Comparison of ENCODE assay signal across 8 cellular contexts in the genomic region with DNA sequence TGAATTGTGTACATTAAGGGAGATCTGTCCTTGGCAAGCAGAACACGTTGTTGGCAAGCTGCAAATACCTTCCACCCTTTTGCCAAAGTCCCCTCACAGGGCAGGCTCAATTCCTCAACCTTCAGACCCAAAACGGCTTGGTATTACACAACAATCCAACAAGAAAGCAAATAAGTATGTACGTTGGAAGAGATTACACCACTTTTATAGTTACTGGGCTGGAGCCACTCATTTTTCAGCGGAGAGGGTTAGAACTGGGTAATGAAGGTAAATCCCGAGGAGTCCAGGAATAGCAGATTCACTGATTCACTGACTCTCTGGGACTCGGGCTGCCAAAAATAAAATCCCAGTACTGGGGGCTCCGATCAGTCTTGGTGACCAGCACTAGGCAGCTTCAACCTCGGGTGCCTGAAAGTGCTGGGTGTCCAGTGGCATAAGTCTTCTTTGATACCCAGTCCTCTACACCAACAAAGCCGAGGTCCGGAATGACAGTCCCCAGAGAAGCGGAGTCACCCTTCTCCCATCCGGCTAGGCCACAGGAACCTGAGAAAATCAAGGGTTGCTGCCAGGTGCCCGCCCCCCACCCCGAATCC. TPM values are rescaled to one million over a fixed set of nuclear protein-coding genes. Genes with fewer than 3 reads are reported as not detected.
A peak's percentile ranks its signal among the peaks of the same experiment; 100 is the strongest.
DNase-seq lines count a peak whose midpoint lies in the region; ATAC-seq, FAIRE-seq and TF ChIP-seq lines count a peak whose summit lies in the region.

No MANE protein-coding gene starts in this region.

- DNase-seq in GM10248 (ENCODE audit: extremely low spot score) (peak; percentile 29), fibroblast of the conjunctiva (ENCODE audit: low read depth) (peak; percentile 1), frontal cortex (ENCODE audit: low spot score in 2 of 2) (no peak), germinal center (ENCODE audit: low spot score) (no peak)
- DNase-seq in stimulated activated naive CD4-positive, alpha-beta T cell (lab: John Stamatoyannopoulos, UW), result no peak

- peak overlapping the region; percentile 75 to 80 for H3K4me3 ChIP-seq in neutrophil (ENCODE audit: low read depth in 1 of 2, low read length in 1 of 2)

- ATAC-seq in HG02642 (IDR thresholded peaks at IDR 0.05; ENCODE audit: poor library complexity, unreplicated experiment), result peak; percentile 25
- ATAC-seq in SK-N-SH treated with all-trans-retinoic acid at 6 μM for 48 hours, result peak; percentile 58

- POLR2A ChIA-PET in GM10248 (lab: Yijun Ruan, JAX), result interaction anchor here (0.6 kb wide), 1 partner anchor 282 kb away, joined by 6 read pairs; no protein-coding TSS in a partner anchor

- H3K4me1 ChIP-seq in neutrophil (ENCODE audit: control insufficient read depth in 1 of 2, insufficient read depth in 1 of 2, low read depth in 1 of 2, low read length in 1 of 2), result peaks cover 9 to 14% of the 10 kb centered on the region in 2 experiments

- no peaks in the 10 kb centered on the region for H3K9me3 ChIP-seq in neutrophil

- no peak for TF ChIP-seq CTCF in GM10248 (IDR thresholded peaks at IDR 0.05; ENCODE audit: control extremely low read depth, extremely low read depth, low read depth, missing control alignments)
- no peak for TF ChIP-seq CTCF in neutrophil (IDR thresholded peaks at IDR 0.05)

- H3K36me3 ChIP-seq in neutrophil, result peaks cover 27% of the 10 kb centered on the region

- H3K27me3 ChIP-seq in neutrophil, result no peaks in the 10 kb centered on the region

- FAIRE-seq in frontal cortex (lab: Jason Lieb, UNC), result no peak

- H3K27ac ChIP-seq in neutrophil, result no peak overlapping the region

- CTCF ChIA-PET in GM10248 (lab: Yijun Ruan, JAX), result interaction anchor here (1.3 kb wide), 1 partner anchor 38 kb away, joined by 4 read pairs; a partner anchor contains a TSS

TF ChIP-seq in SK-N-SH treated with all-trans-retinoic acid at 6 μM for 48 hours, 23 proteins besides CTCF, POLR2A, EP300 and RAD21:
- TF ChIP-seq TCF4 (CRISPR knock-in tag; IDR thresholded peaks at IDR 0.05; ENCODE audit: borderline replicate concordance) (no peak), ZC3H10 (CRISPR knock-in tag; IDR thresholded peaks at IDR 0.05) (no peak), CSDC2 (CRISPR knock-in tag; IDR thresholded peaks at IDR 0.05) (no peak), ZFP30 (CRISPR knock-in tag; IDR thresholded peaks at IDR 0.05) (no peak), ESRRG (CRISPR knock-in tag; IDR thresholded peaks at IDR 0.05) (no peak), ZNF70 (CRISPR knock-in tag; IDR thresholded peaks at IDR 0.05) (no peak), ZNF565 (CRISPR knock-in tag; conservative IDR thresholded peaks at IDR 0.05; ENCODE audit: low read depth) (no peak), GLIS3 (CRISPR knock-in tag; IDR thresholded peaks at IDR 0.05) (no peak), SNAI2 (CRISPR knock-in tag; IDR thresholded peaks at IDR 0.05) (no peak), PPARA (CRISPR knock-in tag; IDR thresholded peaks at IDR 0.05; ENCODE audit: borderline replicate concordance) (no peak), TOX (CRISPR knock-in tag; IDR thresholded peaks at IDR 0.05; ENCODE audit: borderline replicate concordance) (no peak), OSR1 (CRISPR knock-in tag; IDR thresholded peaks at IDR 0.05) (no peak), ZNF8 (CRISPR knock-in tag; IDR thresholded peaks at IDR 0.05) (no peak), RARB (CRISPR knock-in tag; IDR thresholded peaks at IDR 0.05) (no peak), ARNTL (CRISPR knock-in tag; IDR thresholded peaks at IDR 0.05; ENCODE audit: borderline replicate concordance, low read depth) (no peak)
- TF ChIP-seq, protein P1, sequence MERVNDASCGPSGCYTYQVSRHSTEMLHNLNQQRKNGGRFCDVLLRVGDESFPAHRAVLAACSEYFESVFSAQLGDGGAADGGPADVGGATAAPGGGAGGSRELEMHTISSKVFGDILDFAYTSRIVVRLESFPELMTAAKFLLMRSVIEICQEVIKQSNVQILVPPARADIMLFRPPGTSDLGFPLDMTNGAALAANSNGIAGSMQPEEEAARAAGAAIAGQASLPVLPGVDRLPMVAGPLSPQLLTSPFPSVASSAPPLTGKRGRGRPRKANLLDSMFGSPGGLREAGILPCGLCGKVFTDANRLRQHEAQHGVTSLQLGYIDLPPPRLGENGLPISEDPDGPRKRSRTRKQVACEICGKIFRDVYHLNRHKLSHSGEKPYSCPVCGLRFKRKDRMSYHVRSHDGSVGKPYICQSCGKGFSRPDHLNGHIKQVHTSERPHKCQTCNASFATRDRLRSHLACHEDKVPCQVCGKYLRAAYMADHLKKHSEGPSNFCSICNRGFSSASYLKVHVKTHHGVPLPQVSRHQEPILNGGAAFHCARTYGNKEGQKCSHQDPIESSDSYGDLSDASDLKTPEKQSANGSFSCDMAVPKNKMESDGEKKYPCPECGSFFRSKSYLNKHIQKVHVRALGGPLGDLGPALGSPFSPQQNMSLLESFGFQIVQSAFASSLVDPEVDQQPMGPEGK (CRISPR knock-in tag; IDR thresholded peaks at IDR 0.05; ENCODE audit: borderline replicate concordance), result no peak
- TF ChIP-seq, protein P2, sequence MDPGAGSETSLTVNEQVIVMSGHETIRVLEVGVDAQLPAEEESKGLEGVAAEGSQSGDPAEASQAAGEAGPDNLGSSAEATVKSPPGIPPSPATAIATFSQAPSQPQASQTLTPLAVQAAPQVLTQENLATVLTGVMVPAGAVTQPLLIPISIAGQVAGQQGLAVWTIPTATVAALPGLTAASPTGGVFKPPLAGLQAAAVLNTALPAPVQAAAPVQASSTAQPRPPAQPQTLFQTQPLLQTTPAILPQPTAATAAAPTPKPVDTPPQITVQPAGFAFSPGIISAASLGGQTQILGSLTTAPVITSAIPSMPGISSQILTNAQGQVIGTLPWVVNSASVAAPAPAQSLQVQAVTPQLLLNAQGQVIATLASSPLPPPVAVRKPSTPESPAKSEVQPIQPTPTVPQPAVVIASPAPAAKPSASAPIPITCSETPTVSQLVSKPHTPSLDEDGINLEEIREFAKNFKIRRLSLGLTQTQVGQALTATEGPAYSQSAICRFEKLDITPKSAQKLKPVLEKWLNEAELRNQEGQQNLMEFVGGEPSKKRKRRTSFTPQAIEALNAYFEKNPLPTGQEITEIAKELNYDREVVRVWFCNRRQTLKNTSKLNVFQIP (CRISPR knock-in tag; IDR thresholded peaks at IDR 0.05; ENCODE audit: borderline replicate concordance, low read depth), result no peak
- TF ChIP-seq, protein P3, sequence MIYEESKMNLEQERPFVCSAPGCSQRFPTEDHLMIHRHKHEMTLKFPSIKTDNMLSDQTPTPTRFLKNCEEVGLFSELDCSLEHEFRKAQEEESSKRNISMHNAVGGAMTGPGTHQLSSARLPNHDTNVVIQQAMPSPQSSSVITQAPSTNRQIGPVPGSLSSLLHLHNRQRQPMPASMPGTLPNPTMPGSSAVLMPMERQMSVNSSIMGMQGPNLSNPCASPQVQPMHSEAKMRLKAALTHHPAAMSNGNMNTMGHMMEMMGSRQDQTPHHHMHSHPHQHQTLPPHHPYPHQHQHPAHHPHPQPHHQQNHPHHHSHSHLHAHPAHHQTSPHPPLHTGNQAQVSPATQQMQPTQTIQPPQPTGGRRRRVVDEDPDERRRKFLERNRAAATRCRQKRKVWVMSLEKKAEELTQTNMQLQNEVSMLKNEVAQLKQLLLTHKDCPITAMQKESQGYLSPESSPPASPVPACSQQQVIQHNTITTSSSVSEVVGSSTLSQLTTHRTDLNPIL (CRISPR knock-in tag; IDR thresholded peaks at IDR 0.05; ENCODE audit: low read depth), result no peak
- TF ChIP-seq, protein P4, sequence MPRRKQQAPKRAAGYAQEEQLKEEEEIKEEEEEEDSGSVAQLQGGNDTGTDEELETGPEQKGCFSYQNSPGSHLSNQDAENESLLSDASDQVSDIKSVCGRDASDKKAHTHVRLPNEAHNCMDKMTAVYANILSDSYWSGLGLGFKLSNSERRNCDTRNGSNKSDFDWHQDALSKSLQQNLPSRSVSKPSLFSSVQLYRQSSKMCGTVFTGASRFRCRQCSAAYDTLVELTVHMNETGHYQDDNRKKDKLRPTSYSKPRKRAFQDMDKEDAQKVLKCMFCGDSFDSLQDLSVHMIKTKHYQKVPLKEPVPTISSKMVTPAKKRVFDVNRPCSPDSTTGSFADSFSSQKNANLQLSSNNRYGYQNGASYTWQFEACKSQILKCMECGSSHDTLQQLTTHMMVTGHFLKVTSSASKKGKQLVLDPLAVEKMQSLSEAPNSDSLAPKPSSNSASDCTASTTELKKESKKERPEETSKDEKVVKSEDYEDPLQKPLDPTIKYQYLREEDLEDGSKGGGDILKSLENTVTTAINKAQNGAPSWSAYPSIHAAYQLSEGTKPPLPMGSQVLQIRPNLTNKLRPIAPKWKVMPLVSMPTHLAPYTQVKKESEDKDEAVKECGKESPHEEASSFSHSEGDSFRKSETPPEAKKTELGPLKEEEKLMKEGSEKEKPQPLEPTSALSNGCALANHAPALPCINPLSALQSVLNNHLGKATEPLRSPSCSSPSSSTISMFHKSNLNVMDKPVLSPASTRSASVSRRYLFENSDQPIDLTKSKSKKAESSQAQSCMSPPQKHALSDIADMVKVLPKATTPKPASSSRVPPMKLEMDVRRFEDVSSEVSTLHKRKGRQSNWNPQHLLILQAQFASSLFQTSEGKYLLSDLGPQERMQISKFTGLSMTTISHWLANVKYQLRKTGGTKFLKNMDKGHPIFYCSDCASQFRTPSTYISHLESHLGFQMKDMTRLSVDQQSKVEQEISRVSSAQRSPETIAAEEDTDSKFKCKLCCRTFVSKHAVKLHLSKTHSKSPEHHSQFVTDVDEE (CRISPR knock-in tag; IDR thresholded peaks at IDR 0.05), result no peak
- TF ChIP-seq, protein P5, sequence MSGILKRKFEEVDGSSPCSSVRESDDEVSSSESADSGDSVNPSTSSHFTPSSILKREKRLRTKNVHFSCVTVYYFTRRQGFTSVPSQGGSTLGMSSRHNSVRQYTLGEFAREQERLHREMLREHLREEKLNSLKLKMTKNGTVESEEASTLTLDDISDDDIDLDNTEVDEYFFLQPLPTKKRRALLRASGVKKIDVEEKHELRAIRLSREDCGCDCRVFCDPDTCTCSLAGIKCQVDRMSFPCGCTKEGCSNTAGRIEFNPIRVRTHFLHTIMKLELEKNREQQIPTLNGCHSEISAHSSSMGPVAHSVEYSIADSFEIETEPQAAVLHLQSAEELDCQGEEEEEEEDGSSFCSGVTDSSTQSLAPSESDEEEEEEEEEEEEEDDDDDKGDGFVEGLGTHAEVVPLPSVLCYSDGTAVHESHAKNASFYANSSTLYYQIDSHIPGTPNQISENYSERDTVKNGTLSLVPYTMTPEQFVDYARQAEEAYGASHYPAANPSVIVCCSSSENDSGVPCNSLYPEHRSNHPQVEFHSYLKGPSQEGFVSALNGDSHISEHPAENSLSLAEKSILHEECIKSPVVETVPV (CRISPR knock-in tag; IDR thresholded peaks at IDR 0.05), result no peak

RNA-seq across cellular contexts. Expression of a gene that starts 0.6 kb away (rescaled TPM):
- 4.9 TPM for total RNA-seq in frontal cortex

RNA-seq across cellular contexts. Expression of a gene that starts 38.0 kb away (rescaled TPM):
- total RNA-seq in frontal cortex, result 0.41 TPM

RNA-seq across cellular contexts. Expression of a gene that starts 42.9 kb away (rescaled TPM):
- total RNA-seq in frontal cortex, result 301 TPM

RNA-seq across cellular contexts. Expression of a gene that starts 56.8 kb away (rescaled TPM):
- 0.41 TPM for total RNA-seq in frontal cortex

RNA-seq across cellular contexts. Expression of a gene that starts 59.8 kb away (rescaled TPM):
- 15.5 TPM for total RNA-seq in frontal cortex

Comparison
In these comparisons a context has a peak if more than half of its experiments do, and no peak if none do; other contexts are left out.
1. DNase-seq: peak in GM10248 (single experiment) and fibroblast of the conjunctiva (single experiment); none in stimulated activated naive CD4-positive, alpha-beta T cell (0 of 6), frontal cortex (0 of 2) and germinal center (single experiment).